Comparison of ENCODE assay signal across 8 cellular contexts in genomic region chr7:100799037-100799896, GRCh38. TPM values are rescaled to one million over a fixed set of nuclear protein-coding genes. Genes with fewer than 3 reads are reported as not detected.
DNase-seq lines count a peak whose midpoint lies in the region; ATAC-seq, FAIRE-seq and TF ChIP-seq lines count a peak whose summit lies in the region.

No MANE protein-coding gene starts in this region.

- H3K4me3 ChIP-seq in adipocyte (ENCODE audit: low read length) (no peak overlapping the region), iPS DF 6.9 (ENCODE audit: low read length) (no peak overlapping the region)

- H3K36me3 ChIP-seq in adipocyte (ENCODE audit: control insufficient read depth, insufficient read depth, low read length, severe bottlenecking) (no peaks in the 10 kb centered on the region), iPS DF 6.9 (ENCODE audit: control insufficient read depth, insufficient read depth, low read length) (peaks cover 10% of the 10 kb centered on the region; the same call in 1 of the 2 replicates)

- H3K9me3 ChIP-seq in adipocyte (ENCODE audit: control insufficient read depth, low read length), result no peaks in the 10 kb centered on the region
- no peaks in the 10 kb centered on the region for H3K9me3 ChIP-seq in iPS DF 6.9 (ENCODE audit: control insufficient read depth, insufficient read depth, low read length)

- H3K27ac ChIP-seq in iPS DF 6.9 (ENCODE audit: low read length), result no peak overlapping the region

- ATAC-seq in SK-N-SH treated with all-trans-retinoic acid at 6 μM for 48 hours (peak; percentile 52), GM21786 (IDR thresholded peaks at IDR 0.05; ENCODE audit: unreplicated experiment) (no peak)

- H3K27me3 ChIP-seq in adipocyte (replicated peaks; ENCODE audit: control insufficient read depth, insufficient read depth, low read length) (peaks cover 10% of the 10 kb centered on the region), iPS DF 6.9 (ENCODE audit: control insufficient read depth, insufficient read depth, low read length) (no peaks in the 10 kb centered on the region)

- H3K9ac ChIP-seq in adipocyte (ENCODE audit: low read length), result no peak overlapping the region

- DNase-seq in DMS 273 (lab: John Stamatoyannopoulos, UW; ENCODE audit: unreplicated experiment), result peak; percentile 88
- peak; percentile 60 for DNase-seq in HuH-7.5 (ENCODE audit: low spot score)
- DNase-seq in adipocyte (ENCODE audit: low read depth), result peak; percentile 64
- DNase-seq in iPS DF 6.9 (ENCODE audit: low read depth, low spot score), result peak; percentile 77
- DNase-seq in stimulated activated CD4-positive, alpha-beta T cell treated with anti-CD3 and anti-CD28 coated beads, Interleukin-15, amount 100 ng/mL, for 24 hours, result peak; percentile 73
- no peak for DNase-seq in frontal cortex (ENCODE audit: low spot score in 2 of 2)

- H3K4me1 ChIP-seq in adipocyte (ENCODE audit: control insufficient read depth, insufficient read depth, low read length) (peaks cover 7% of the 10 kb centered on the region), iPS DF 6.9 (ENCODE audit: control insufficient read depth, insufficient read depth, low read length) (peaks cover 3% of the 10 kb centered on the region)

- 83% methylated on average over 1 of the region's 14 CpGs for WGBS in iPS DF 6.9 (ENCODE audit: insufficient coverage, insufficient read length)

- no peak for FAIRE-seq in frontal cortex (lab: Jason Lieb, UNC)

TF ChIP-seq in SK-N-SH treated with all-trans-retinoic acid at 6 μM for 48 hours, 23 proteins besides CTCF, POLR2A, EP300 and RAD21:
- TF ChIP-seq CSDC2 (CRISPR knock-in tag; IDR thresholded peaks at IDR 0.05), result no peak

RNA-seq across cellular contexts. Expression of gene EPHB4, which starts 28.1 kb away (rescaled TPM):
- total RNA-seq in frontal cortex, result 7.7 TPM

RNA-seq across cellular contexts. Expression of gene SLC12A9, which starts 53.2 kb away (rescaled TPM):
- total RNA-seq in frontal cortex, result 18.3 TPM

Comparison
In these comparisons a context has a peak if more than half of its experiments do, and no peak if none do; other contexts are left out.
1. DNase-seq: peak in DMS 273 (single experiment), HuH-7.5 (single experiment), adipocyte (single experiment), iPS DF 6.9 (single experiment) and stimulated activated CD4-positive, alpha-beta T cell treated with anti-CD3 and anti-CD28 coated beads, Interleukin-15, amount 100 ng/mL, for 24 hours (single experiment); none in frontal cortex (0 of 2).